ENCODE assay signal across 17 cellular contexts in genomic region chr1:227749225-227749624, GRCh38. TPM values are rescaled to one million over a fixed set of nuclear protein-coding genes. Genes with fewer than 3 reads are reported as not detected.
A peak's percentile ranks its signal among the peaks of the same experiment; 100 is the strongest.
DNase-seq lines count a peak whose midpoint lies in the region; ATAC-seq and TF ChIP-seq lines count a peak whose summit lies in the region.
"Had no signal": no experiment of that assay in that cellular context is flagged by ENCODE, and none has a peak within 500 bp of the region (broad histone marks: within the 10 kb centered on the region; RNA-seq: fewer than 3 reads in every experiment).

No MANE protein-coding gene starts in this region.

- no peaks in the 10 kb centered on the region for H3K9me3 Mint-ChIP-seq in activated naive CD4-positive, alpha-beta T cell treated with anti-CD3 and anti-CD28 coated beads, Interleukin-2, amount 10 ng/mL, durations not matched to agents 7 days and 5 days
- H3K9me3 Mint-ChIP-seq in activated CD4-positive, alpha-beta memory T cell treated with anti-CD3 and anti-CD28 coated beads for 36 hours, result no peaks in the 10 kb centered on the region
- H3K9me3 Mint-ChIP-seq: CD8-positive, alpha-beta T cell; nephron had no signal

- H3K27ac Mint-ChIP-seq in activated naive CD4-positive, alpha-beta T cell treated with anti-CD3 and anti-CD28 coated beads, Interleukin-2, amount 10 ng/mL, durations not matched to agents 7 days and 5 days, result peak overlapping the region; percentile 89
- peak overlapping the region; percentile 94 for H3K27ac Mint-ChIP-seq in activated CD4-positive, alpha-beta memory T cell treated with anti-CD3 and anti-CD28 coated beads for 36 hours
- H3K27ac Mint-ChIP-seq: nephron had no signal

- no peak for TF ChIP-seq CTCF in stomach (IDR thresholded peaks at IDR 0.05)
- TF ChIP-seq CTCF in ascending aorta (IDR thresholded peaks at IDR 0.05), result no peak

- H3K36me3 ChIP-seq in stomach, result peaks cover 0 to 48% (median 37%) of the 10 kb centered on the region in 4 donors
- H3K36me3 ChIP-seq in ascending aorta, result peaks cover 12 to 15% of the 10 kb centered on the region in 2 donors
- H3K36me3 ChIP-seq: WERI-Rb-1 had no signal

- H3K4me3 ChIP-seq in stomach (no peak overlapping the region), ascending aorta (no peak overlapping the region)
- H3K4me3 ChIP-seq: suprapubic skin had no signal

- no peaks in the 10 kb centered on the region for H3K27me3 Mint-ChIP-seq in activated naive CD4-positive, alpha-beta T cell treated with anti-CD3 and anti-CD28 coated beads, Interleukin-2, amount 10 ng/mL, durations not matched to agents 7 days and 5 days
- H3K27me3 Mint-ChIP-seq in activated CD4-positive, alpha-beta memory T cell treated with anti-CD3 and anti-CD28 coated beads for 36 hours, result no peaks in the 10 kb centered on the region
- H3K27me3 Mint-ChIP-seq: progenitor cell of endocrine pancreas had no signal

- no peak for TF ChIP-seq POLR2A in stomach (IDR thresholded peaks at IDR 0.05)

- DNase-seq in activated naive CD4-positive, alpha-beta T cell treated with anti-CD3 and anti-CD28 coated beads, Interleukin-2, amount 10 ng/mL, durations not matched to agents 7 days and 5 days, result no peak
- DNase-seq in activated naive CD4-positive, alpha-beta T cell treated with anti-CD3 and anti-CD28 coated beads, Interleukin-2, amount 50 U/mL, for 16 hours, result no peak
- no peak for DNase-seq in activated CD4-positive, alpha-beta memory T cell treated with anti-CD3 and anti-CD28 coated beads for 36 hours
- DNase-seq in left ventricle myocardium superior, result no peak
- DNase-seq in stomach, result no peak
- DNase-seq in ascending aorta (ENCODE audit: low spot score in 2 of 2), result no peak
- DNase-seq in stimulated activated naive CD8-positive, alpha-beta T cell treated with anti-CD3 and anti-CD28 coated beads, Interleukin-15, Interleukin-2, amounts not matched to agents 100 U/mL and 50 U/mL, for 24 hours, result no peak
- DNase-seq in dermis blood vessel endothelial cell, result no peak
- DNase-seq: CD8-positive, alpha-beta T cell; NCI-H1092; NCI-H2081 treated with DMSO at 0.1 percent for 48 hours; stimulated activated CD4-positive, alpha-beta T cell treated with anti-CD3 and anti-CD28 coated beads, Interleukin-4, amount 100 ng/mL, for 24 hours; WERI-Rb-1 had no signal

- H3K4me1 ChIP-seq in stomach (peaks cover 13 to 54% (median 33%) of the 10 kb centered on the region in 4 donors), ascending aorta (peaks cover 0 to 15% of the 10 kb centered on the region in 2 donors)

- H3K4me3 Mint-ChIP-seq in activated naive CD4-positive, alpha-beta T cell treated with anti-CD3 and anti-CD28 coated beads, Interleukin-2, amount 10 ng/mL, durations not matched to agents 7 days and 5 days, result no peak overlapping the region
- H3K4me3 Mint-ChIP-seq in activated CD4-positive, alpha-beta memory T cell treated with anti-CD3 and anti-CD28 coated beads for 36 hours, result peak overlapping the region; percentile 33
- H3K4me3 Mint-ChIP-seq: CD8-positive, alpha-beta T cell; nephron had no signal

- CTCF ChIA-PET in activated naive CD4-positive, alpha-beta T cell treated with anti-CD3 and anti-CD28 coated beads, Interleukin-2, amount 10 ng/mL, durations not matched to agents 7 days and 5 days (lab: Charles Lee), result no interaction called here
- CTCF ChIA-PET in activated CD4-positive, alpha-beta memory T cell treated with anti-CD3 and anti-CD28 coated beads for 36 hours (lab: Charles Lee), result interaction anchor here (1.2 kb wide), 1 partner anchor 13 kb away, joined by 7 read pairs; no protein-coding TSS in a partner anchor

- peak; percentile 1 for ATAC-seq in left ventricle myocardium superior
- no peak for ATAC-seq in stimulated activated naive CD8-positive, alpha-beta T cell treated with anti-CD3 and anti-CD28 coated beads, Interleukin-15, Interleukin-2, amounts not matched to agents 100 U/mL and 50 U/mL, for 24 hours

- H3K27ac ChIP-seq in stomach, result peak overlapping the region in 4 of 5 donors; percentile 52 to 89 (median 63)
- no peak overlapping the region for H3K27ac ChIP-seq in ascending aorta
- H3K27ac ChIP-seq: KMS-11, suprapubic skin, WERI-Rb-1 had no signal

- H3K9me3 ChIP-seq in stomach, result no peaks in the 10 kb centered on the region
- H3K9me3 ChIP-seq in ascending aorta, result no peaks in the 10 kb centered on the region
- H3K9me3 ChIP-seq: suprapubic skin had no signal

- H3K27me3 ChIP-seq in stomach (no peaks in the 10 kb centered on the region), ascending aorta (no peaks in the 10 kb centered on the region)
- H3K27me3 ChIP-seq: suprapubic skin had no signal

- H3K4me1 Mint-ChIP-seq in activated naive CD4-positive, alpha-beta T cell treated with anti-CD3 and anti-CD28 coated beads, Interleukin-2, amount 10 ng/mL, durations not matched to agents 7 days and 5 days, result peaks cover 39% of the 10 kb centered on the region
- H3K4me1 Mint-ChIP-seq in activated CD4-positive, alpha-beta memory T cell treated with anti-CD3 and anti-CD28 coated beads for 36 hours (ENCODE audit: low read depth), result peaks cover 45% of the 10 kb centered on the region

- no peak for TF ChIP-seq EP300 in stomach (IDR thresholded peaks at IDR 0.05)

- peaks cover 20% of the 10 kb centered on the region for H3K36me3 Mint-ChIP-seq in activated naive CD4-positive, alpha-beta T cell treated with anti-CD3 and anti-CD28 coated beads, Interleukin-2, amount 10 ng/mL, durations not matched to agents 7 days and 5 days
- peaks cover 18% of the 10 kb centered on the region for H3K36me3 Mint-ChIP-seq in activated CD4-positive, alpha-beta memory T cell treated with anti-CD3 and anti-CD28 coated beads for 36 hours

- intact Hi-C loops in activated CD4-positive, alpha-beta memory T cell treated with anti-CD3 and anti-CD28 coated beads for 36 hours (cut with micrococcal nuclease), result no loop called here
- intact Hi-C loops in left ventricle myocardium superior (cut with micrococcal nuclease) (no loop called here), stomach (cut with DNase I; ENCODE audit: low total_unique reads) (no loop called here), ascending aorta (cut with DNase I) (no loop called here)

- WGBS in stomach, 5 donors, result 80 to 96% (median 93%) methylated on average over 7 of the region's 7 CpGs

- POLR2A ChIA-PET in activated CD4-positive, alpha-beta memory T cell treated with anti-CD3 and anti-CD28 coated beads for 36 hours (lab: Charles Lee), result no interaction called here

RNA-seq across cellular contexts. Expression of gene SNAP47, which starts 14.0 kb away (rescaled TPM):
- total RNA-seq in activated CD4-positive, alpha-beta memory T cell treated with anti-CD3 and anti-CD28 coated beads for 36 hours, result 10 to 100 TPM; 30.9 to 32.5 TPM
- 36.4 TPM for total RNA-seq in left ventricle myocardium superior
- total RNA-seq in stomach, result 100 to 1,000 TPM in 1 of 5 donors, 10 to 100 TPM in 4; 24.8 to 117 (median 73.0) TPM
- polyA plus RNA-seq in stomach, result 10 to 100 TPM; 13.7 to 20.8 (median 16.9) TPM
- total RNA-seq in ascending aorta, result 54.0 TPM
- total RNA-seq in dermis blood vessel endothelial cell, result 39.5 and 44.9 TPM in 2 replicates

RNA-seq across cellular contexts. Expression of gene JMJD4, which starts 14.1 kb away (rescaled TPM):
- total RNA-seq in activated CD4-positive, alpha-beta memory T cell treated with anti-CD3 and anti-CD28 coated beads for 36 hours, result 10 to 100 TPM; 15.2 to 16.1 TPM
- total RNA-seq in left ventricle myocardium superior, result 8.0 TPM
- 10 to 100 TPM in 3 of 5 donors, 1 to 10 TPM in 2; 2.3 to 26.8 (median 17.5) TPM for total RNA-seq in stomach
- polyA plus RNA-seq in stomach, result 10 to 100 TPM in 2 of 3 donors, 1 to 10 TPM in 1; 8.2 to 11.9 (median 10.7) TPM
- 10.6 TPM for total RNA-seq in ascending aorta
- 30.8 and 31.8 TPM in 2 replicates for total RNA-seq in dermis blood vessel endothelial cell

Comparison
In these comparisons a context has a peak if more than half of its experiments do, and no peak if none do; other contexts are left out.
1. H3K27ac ChIP-seq: peak in stomach (4 of 5); none in ascending aorta (0 of 2).